1 cellular context compared by ENCODE assay signal in genomic region chr14:22589096-22589839, GRCh38.
TF ChIP-seq lines count a peak whose summit lies in the region.

Gene DAD1 (minus strand): TSS chr14:22589224. CDS start chr14:22589157, 67 bp downstream.

TF ChIP-seq in HepG2, 621 proteins besides CTCF, POLR2A, EP300 and RAD21 (continued from another document and continues in another):
- TF ChIP-seq ZNF18 (CRISPR knock-in tag; IDR thresholded peaks at IDR 0.05; ENCODE audit: insufficient replicate concordance) (peak; percentile 74), NFRKB (IDR thresholded peaks at IDR 0.05) (no peak), DBP (CRISPR knock-in tag; IDR thresholded peaks at IDR 0.05; ENCODE audit: not compliant biosample characterization) (no peak), ZFP37 (CRISPR knock-in tag; IDR thresholded peaks at IDR 0.05; ENCODE audit: borderline replicate concordance) (0 out of 2 replicates have a peak, but pooled peaks have one; percentile 8), ZNF282 (IDR thresholded peaks at IDR 0.05; ENCODE audit: partially characterized antibody) (no peak), ZNF12 (CRISPR knock-in tag; IDR thresholded peaks at IDR 0.05) (peak; percentile 34; the same call in 1 of the 2 replicates), ZNF142 (CRISPR knock-in tag; IDR thresholded peaks at IDR 0.05) (peak; percentile 72; the same call in 1 of the 2 replicates), ZNF33B (CRISPR knock-in tag; IDR thresholded peaks at IDR 0.05) (peak; percentile 94), ZBTB33 (CRISPR knock-in tag; IDR thresholded peaks at IDR 0.05) (peak; percentile 42; the same call in 1 of the 2 replicates), ZC3H13 (CRISPR knock-in tag; IDR thresholded peaks at IDR 0.05) (no peak; the same call in 1 of the 2 replicates), ZNF614 (CRISPR knock-in tag; IDR thresholded peaks at IDR 0.05; ENCODE audit: borderline replicate concordance) (peak; percentile 97; the same call in 1 of the 2 replicates), ZNF20 (CRISPR knock-in tag; IDR thresholded peaks at IDR 0.05) (no peak), ZNF556 (CRISPR knock-in tag; IDR thresholded peaks at IDR 0.05; ENCODE audit: borderline replicate concordance) (no peak; the same call in 1 of the 2 replicates), STAT5B (CRISPR knock-in tag; IDR thresholded peaks at IDR 0.05) (0 out of 2 replicates have a peak, but pooled peaks have one; percentile 74), ZNF441 (CRISPR knock-in tag; IDR thresholded peaks at IDR 0.05; ENCODE audit: borderline replicate concordance) (peak; percentile 92), RBM22 (optimal IDR thresholded peaks at IDR 0.05; ENCODE audit: low read length) (peak; percentile 100), SRY (CRISPR knock-in tag; IDR thresholded peaks at IDR 0.05) (peak; percentile 93; the same call in 1 of the 2 replicates), ZNF510 (CRISPR knock-in tag; IDR thresholded peaks at IDR 0.05; ENCODE audit: low read depth) (peak; percentile 98), FOSL1 (CRISPR knock-in tag; IDR thresholded peaks at IDR 0.05; ENCODE audit: borderline replicate concordance) (no peak), ZNF660 (CRISPR knock-in tag; IDR thresholded peaks at IDR 0.05; ENCODE audit: borderline replicate concordance, low read depth) (no peak), ZNF547 (CRISPR knock-in tag; IDR thresholded peaks at IDR 0.05) (peak; percentile 99), KIAA2018 (CRISPR knock-in tag; IDR thresholded peaks at IDR 0.05; ENCODE audit: borderline replicate concordance) (0 out of 2 replicates have a peak, but pooled peaks have one; percentile 45), ZNF136 (CRISPR knock-in tag; IDR thresholded peaks at IDR 0.05; ENCODE audit: low read depth) (no peak; the same call in 1 of the 2 replicates), GTF2F1 (IDR thresholded peaks at IDR 0.05; ENCODE audit: low read length) (peak; percentile 38; the same call in 1 of the 2 replicates), PTBP1 (IDR thresholded peaks at IDR 0.05; ENCODE audit: low read depth, low read length, poor library complexity, severe bottlenecking) (peak; percentile 85), LBX2 (CRISPR knock-in tag; IDR thresholded peaks at IDR 0.05; ENCODE audit: borderline replicate concordance) (peak; percentile 66; the same call in 1 of the 2 replicates), ZNF788 (CRISPR knock-in tag; IDR thresholded peaks at IDR 0.05; ENCODE audit: borderline replicate concordance) (peak; percentile 78; the same call in 1 of the 2 replicates), CC2D1A (CRISPR knock-in tag; IDR thresholded peaks at IDR 0.05) (no peak), NFKB2 (CRISPR knock-in tag; IDR thresholded peaks at IDR 0.05; ENCODE audit: borderline replicate concordance) (peak; percentile 72; the same call in 1 of the 2 replicates)
- TF ChIP-seq, protein P1, sequence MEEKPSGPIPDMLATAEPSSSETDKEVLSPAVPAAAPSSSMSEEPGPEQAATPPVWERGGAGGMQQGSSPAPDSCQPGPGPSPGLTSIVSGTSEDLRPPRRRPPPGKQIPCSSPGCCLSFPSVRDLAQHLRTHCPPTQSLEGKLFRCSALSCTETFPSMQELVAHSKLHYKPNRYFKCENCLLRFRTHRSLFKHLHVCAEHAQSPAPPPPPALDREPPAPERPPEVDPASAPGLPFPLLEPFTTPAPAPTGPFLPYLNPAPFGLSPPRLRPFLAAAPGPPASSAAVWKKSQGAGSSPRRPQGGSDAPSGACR (CRISPR knock-in tag; IDR thresholded peaks at IDR 0.05), result no peak; the same call in 1 of the 2 replicates
- TF ChIP-seq, protein P2, sequence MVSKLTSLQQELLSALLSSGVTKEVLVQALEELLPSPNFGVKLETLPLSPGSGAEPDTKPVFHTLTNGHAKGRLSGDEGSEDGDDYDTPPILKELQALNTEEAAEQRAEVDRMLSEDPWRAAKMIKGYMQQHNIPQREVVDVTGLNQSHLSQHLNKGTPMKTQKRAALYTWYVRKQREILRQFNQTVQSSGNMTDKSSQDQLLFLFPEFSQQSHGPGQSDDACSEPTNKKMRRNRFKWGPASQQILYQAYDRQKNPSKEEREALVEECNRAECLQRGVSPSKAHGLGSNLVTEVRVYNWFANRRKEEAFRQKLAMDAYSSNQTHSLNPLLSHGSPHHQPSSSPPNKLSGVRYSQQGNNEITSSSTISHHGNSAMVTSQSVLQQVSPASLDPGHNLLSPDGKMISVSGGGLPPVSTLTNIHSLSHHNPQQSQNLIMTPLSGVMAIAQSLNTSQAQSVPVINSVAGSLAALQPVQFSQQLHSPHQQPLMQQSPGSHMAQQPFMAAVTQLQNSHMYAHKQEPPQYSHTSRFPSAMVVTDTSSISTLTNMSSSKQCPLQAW (CRISPR knock-in tag; IDR thresholded peaks at IDR 0.05), result peak; percentile 88
- TF ChIP-seq, protein P3, sequence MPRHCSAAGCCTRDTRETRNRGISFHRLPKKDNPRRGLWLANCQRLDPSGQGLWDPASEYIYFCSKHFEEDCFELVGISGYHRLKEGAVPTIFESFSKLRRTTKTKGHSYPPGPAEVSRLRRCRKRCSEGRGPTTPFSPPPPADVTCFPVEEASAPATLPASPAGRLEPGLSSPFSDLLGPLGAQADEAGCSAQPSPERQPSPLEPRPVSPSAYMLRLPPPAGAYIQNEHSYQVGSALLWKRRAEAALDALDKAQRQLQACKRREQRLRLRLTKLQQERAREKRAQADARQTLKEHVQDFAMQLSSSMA (CRISPR knock-in tag; IDR thresholded peaks at IDR 0.05), result no peak; the same call in 1 of the 2 replicates
